Comparison of ENCODE assay signal across 1 cellular context in the genomic region with DNA sequence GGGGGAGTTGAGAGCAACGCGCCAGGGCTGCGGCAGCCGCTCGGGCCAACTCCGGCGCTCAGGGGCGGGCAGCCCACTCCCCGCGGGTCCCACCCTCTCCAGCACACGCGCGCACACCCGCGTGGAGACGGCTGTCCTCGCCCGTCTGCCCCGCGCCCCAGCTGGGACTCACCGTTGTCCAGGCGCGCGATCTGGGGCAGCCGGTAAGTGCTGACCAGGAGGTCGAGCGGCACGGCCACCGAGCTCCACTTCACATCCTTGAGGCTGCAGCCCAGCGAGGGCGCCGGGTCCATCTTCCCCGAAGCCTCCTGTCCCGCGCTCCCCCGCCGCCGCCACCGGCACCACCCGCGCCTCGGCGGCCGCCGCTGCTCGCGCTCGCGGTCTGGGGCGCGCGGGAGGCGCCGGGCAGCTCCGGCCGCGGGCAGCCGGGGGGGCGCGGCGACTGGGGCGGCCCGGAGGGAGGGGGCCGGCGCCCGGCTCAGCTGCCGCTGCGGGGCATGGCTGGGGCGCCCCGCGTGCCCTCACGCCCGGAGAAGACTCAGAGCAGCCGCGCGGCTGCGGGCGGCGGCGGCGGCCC.
TF ChIP-seq lines count a peak whose summit lies in the region.

No MANE protein-coding gene starts in this region.

TF ChIP-seq in SK-N-SH, 30 proteins besides CTCF, POLR2A, EP300 and RAD21 (continued from another document):
- TF ChIP-seq JUND (IDR thresholded peaks at IDR 0.05) (no peak), RCOR1 (IDR thresholded peaks at IDR 0.05; ENCODE audit: low read length) (no peak), ZBTB33 (IDR thresholded peaks at IDR 0.05; ENCODE audit: borderline replicate concordance, low read depth) (no peak), ELF1 (IDR thresholded peaks at IDR 0.05) (no peak), RFX5 (IDR thresholded peaks at IDR 0.05; ENCODE audit: low read length) (no peak), SIN3A (IDR thresholded peaks at IDR 0.05; ENCODE audit: borderline replicate concordance, low read depth, low read length) (no peak), GABPA (IDR thresholded peaks at IDR 0.05; ENCODE audit: low read depth) (no peak), FOXM1 (IDR thresholded peaks at IDR 0.05; ENCODE audit: low read depth) (no peak), GATA2 (CRISPR knock-in tag; IDR thresholded peaks at IDR 0.05) (no peak)
- TF ChIP-seq, protein P1, sequence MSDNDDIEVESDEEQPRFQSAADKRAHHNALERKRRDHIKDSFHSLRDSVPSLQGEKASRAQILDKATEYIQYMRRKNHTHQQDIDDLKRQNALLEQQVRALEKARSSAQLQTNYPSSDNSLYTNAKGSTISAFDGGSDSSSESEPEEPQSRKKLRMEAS (IDR thresholded peaks at IDR 0.05; ENCODE audit: low read depth), result no peak
- TF ChIP-seq, protein P2, sequence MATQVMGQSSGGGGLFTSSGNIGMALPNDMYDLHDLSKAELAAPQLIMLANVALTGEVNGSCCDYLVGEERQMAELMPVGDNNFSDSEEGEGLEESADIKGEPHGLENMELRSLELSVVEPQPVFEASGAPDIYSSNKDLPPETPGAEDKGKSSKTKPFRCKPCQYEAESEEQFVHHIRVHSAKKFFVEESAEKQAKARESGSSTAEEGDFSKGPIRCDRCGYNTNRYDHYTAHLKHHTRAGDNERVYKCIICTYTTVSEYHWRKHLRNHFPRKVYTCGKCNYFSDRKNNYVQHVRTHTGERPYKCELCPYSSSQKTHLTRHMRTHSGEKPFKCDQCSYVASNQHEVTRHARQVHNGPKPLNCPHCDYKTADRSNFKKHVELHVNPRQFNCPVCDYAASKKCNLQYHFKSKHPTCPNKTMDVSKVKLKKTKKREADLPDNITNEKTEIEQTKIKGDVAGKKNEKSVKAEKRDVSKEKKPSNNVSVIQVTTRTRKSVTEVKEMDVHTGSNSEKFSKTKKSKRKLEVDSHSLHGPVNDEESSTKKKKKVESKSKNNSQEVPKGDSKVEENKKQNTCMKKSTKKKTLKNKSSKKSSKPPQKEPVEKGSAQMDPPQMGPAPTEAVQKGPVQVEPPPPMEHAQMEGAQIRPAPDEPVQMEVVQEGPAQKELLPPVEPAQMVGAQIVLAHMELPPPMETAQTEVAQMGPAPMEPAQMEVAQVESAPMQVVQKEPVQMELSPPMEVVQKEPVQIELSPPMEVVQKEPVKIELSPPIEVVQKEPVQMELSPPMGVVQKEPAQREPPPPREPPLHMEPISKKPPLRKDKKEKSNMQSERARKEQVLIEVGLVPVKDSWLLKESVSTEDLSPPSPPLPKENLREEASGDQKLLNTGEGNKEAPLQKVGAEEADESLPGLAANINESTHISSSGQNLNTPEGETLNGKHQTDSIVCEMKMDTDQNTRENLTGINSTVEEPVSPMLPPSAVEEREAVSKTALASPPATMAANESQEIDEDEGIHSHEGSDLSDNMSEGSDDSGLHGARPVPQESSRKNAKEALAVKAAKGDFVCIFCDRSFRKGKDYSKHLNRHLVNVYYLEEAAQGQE (IDR thresholded peaks at IDR 0.05; ENCODE audit: low read depth, low read length), result no peak
TF ChIP-seq in SK-N-SH: peak in this region for 0.
